Comparison of ENCODE assay signal across 13 cellular contexts in the genomic region with DNA sequence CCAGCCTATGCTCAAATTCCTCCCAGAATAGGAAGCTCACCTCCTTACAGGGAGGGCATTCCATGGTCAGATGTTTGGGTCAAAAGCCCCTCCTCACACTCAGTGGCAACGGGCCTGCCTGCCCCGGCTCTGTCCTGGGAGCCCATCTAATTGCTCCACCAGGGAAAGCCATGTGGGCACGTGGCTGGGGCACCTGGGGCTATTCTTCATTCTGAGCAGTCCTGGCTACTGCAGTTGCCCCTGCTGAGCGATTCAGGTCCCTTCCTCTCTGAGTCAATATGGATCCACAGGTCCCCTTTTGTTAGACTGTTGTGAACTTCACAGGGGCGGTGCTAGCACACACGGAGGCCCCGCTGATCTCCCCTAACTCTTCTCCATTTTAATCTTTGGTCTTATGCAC. TPM values are rescaled to one million over a fixed set of nuclear protein-coding genes. Genes with fewer than 3 reads are reported as not detected.
DNase-seq lines count a peak whose midpoint lies in the region; ATAC-seq, FAIRE-seq and TF ChIP-seq lines count a peak whose summit lies in the region.
"Had no signal": no experiment of that assay in that cellular context is flagged by ENCODE, and none has a peak within 500 bp of the region (broad histone marks: within the 10 kb centered on the region; RNA-seq: fewer than 3 reads in every experiment).

No MANE protein-coding gene starts in this region.

- no peaks in the 10 kb centered on the region for H3K36me3 ChIP-seq in kidney (ENCODE audit: control insufficient read depth in 1 of 2, insufficient read depth in 2 of 2, low read length in 2 of 2)
- no peaks in the 10 kb centered on the region for H3K36me3 ChIP-seq in aorta (ENCODE audit: control insufficient read depth in 1 of 2, insufficient read depth in 2 of 2, low read length in 1 of 2)

- FAIRE-seq in kidney (lab: Jason Lieb, UNC), result no peak
- FAIRE-seq: A549 had no signal

- intact Hi-C loops in kidney (cut with DNase I), result no loop called here
- intact Hi-C loops in aorta (cut with DNase I), result no loop called here

- H3K4me1 ChIP-seq in kidney (ENCODE audit: control insufficient read depth in 1 of 2, insufficient read depth in 1 of 2, low read depth in 1 of 2, low read length in 2 of 2), result peaks cover 0 to 6% of the 10 kb centered on the region in 2 donors
- no peaks in the 10 kb centered on the region for H3K4me1 ChIP-seq in aorta (ENCODE audit: control insufficient read depth in 1 of 2, insufficient read depth in 2 of 2, low read length in 2 of 2)

- DNase-seq in NCI-H146 (lab: John Stamatoyannopoulos, UW), result peak; percentile 97
- peak; percentile 88 for DNase-seq in NCI-H69 (lab: John Stamatoyannopoulos, UW)
- peak; percentile 60 for DNase-seq in kidney
- no peak for DNase-seq in AG08395 (ENCODE audit: low spot score)
- DNase-seq in aorta, result no peak
- DNase-seq: CD8-positive, alpha-beta memory T cell; DMS53; GF-D8; H9 had no signal

- H3K4me3 ChIP-seq in kidney (ENCODE audit: low read length in 2 of 2) (no peak overlapping the region), aorta (ENCODE audit: low read length in 2 of 2) (no peak overlapping the region)
- H3K4me3 ChIP-seq: A549, GM23338 had no signal

- H3K27ac ChIP-seq in kidney (ENCODE audit: low read depth in 2 of 2, low read length in 2 of 2), result no peak overlapping the region
- H3K27ac ChIP-seq in aorta (ENCODE audit: low read depth in 1 of 2, low read length in 2 of 2), result no peak overlapping the region
- H3K27ac ChIP-seq: A549 had no signal

- no peak overlapping the region for H3K9ac ChIP-seq in kidney (ENCODE audit: low read length in 2 of 2)

- no peaks in the 10 kb centered on the region for H3K27me3 ChIP-seq in aorta (ENCODE audit: control insufficient read depth in 1 of 2, insufficient read depth in 2 of 2, low read length in 1 of 2)

- H3K9me3 ChIP-seq in kidney (ENCODE audit: control insufficient read depth in 1 of 2, low read length in 2 of 2), result no peaks in the 10 kb centered on the region
- H3K9me3 ChIP-seq in aorta (ENCODE audit: control insufficient read depth, low read length), result no peaks in the 10 kb centered on the region
- H3K9me3 ChIP-seq: A549 had no signal

- ATAC-seq in GM19452 (IDR thresholded peaks at IDR 0.05; ENCODE audit: unreplicated experiment) (no peak), GM18517 (IDR thresholded peaks at IDR 0.05; ENCODE audit: unreplicated experiment) (no peak), aorta (ENCODE audit: low FRiP score) (no peak)
- ATAC-seq: A549, GM23338 had no signal

- 92 to 94% methylated on average over 7 of the region's 7 CpGs for WGBS in aorta, 2 donors

- TF ChIP-seq CTCF in kidney (IDR thresholded peaks at IDR 0.05; ENCODE audit: borderline replicate concordance, extremely low read depth, insufficient read depth), result no peak

RNA-seq across cellular contexts. Expression of a gene that starts 39.4 kb away (rescaled TPM):
- total RNA-seq in kidney (36.4 TPM), aorta (10 to 100 TPM; 20.0 to 28.5 TPM)
- polyA plus RNA-seq in kidney (ENCODE audit: insufficient read depth, low read depth, low replicate concordance) (35.4 TPM), aorta (10 to 100 TPM in 1 of 2 donors, 1 to 10 TPM in 1; 7.8 to 45.2 TPM)

RNA-seq across cellular contexts. Expression of a gene that starts 47.0 kb away (rescaled TPM):
- total RNA-seq in kidney, result 8.8 TPM
- polyA plus RNA-seq in kidney (ENCODE audit: insufficient read depth, low read depth, low replicate concordance), result 3.3 TPM
- total RNA-seq in aorta, result 1 to 10 TPM; 3.5 to 5.1 TPM
- 1 to 10 TPM; 1.6 to 2.1 TPM for polyA plus RNA-seq in aorta

Comparison
In these comparisons a context has a peak if more than half of its experiments do, and no peak if none do; other contexts are left out.
1. DNase-seq: peak in NCI-H146 (single experiment), NCI-H69 (single experiment) and kidney (single experiment); none in AG08395 (single experiment) and aorta (0 of 2).